ENCODE assay signal across 1 cellular context in genomic region chr6:166530211-166531045, GRCh38.
TF ChIP-seq lines count a peak whose summit lies in the region.

No MANE protein-coding gene starts in this region.

TF ChIP-seq in SK-N-SH, 30 proteins besides CTCF, POLR2A, EP300 and RAD21 (continued from another document):
- TF ChIP-seq GATA2 (CRISPR knock-in tag; IDR thresholded peaks at IDR 0.05) (no peak), MXI1 (IDR thresholded peaks at IDR 0.05; ENCODE audit: low read depth, low read length) (no peak)
TF ChIP-seq in SK-N-SH: peak in this region for 0.
